In genomic region chrX:319579-320125, GRCh38 we compare ENCODE assay signal across 8 cellular contexts. TPM values are rescaled to one million over a fixed set of nuclear protein-coding genes. Genes with fewer than 3 reads are reported as not detected.
DNase-seq lines count a peak whose midpoint lies in the region; ATAC-seq and TF ChIP-seq lines count a peak whose summit lies in the region.

No MANE protein-coding gene starts in this region.

- DNase-seq in activated naive CD4-positive, alpha-beta T cell treated with anti-CD3 and anti-CD28 coated beads for 36 hours = no peak
- no peak for DNase-seq in activated naive CD4-positive, alpha-beta T cell treated with Interleukin-2 at 50 U/mL for 16 hours
- DNase-seq in chondrocyte (ENCODE audit: low spot score) = peak; percentile 92
- DNase-seq in ureter (ENCODE audit: low spot score) = peak; percentile 53
- DNase-seq in NCI-H226 = no peak

- H3K4me3 ChIP-seq in mesodermal cell (ENCODE audit: extremely low read depth, insufficient read depth, low read length, poor library complexity, severe bottlenecking) = peak overlapping the region; percentile 97

- peaks cover 21% of the 10 kb centered on the region for H3K36me3 ChIP-seq in mesodermal cell (ENCODE audit: control insufficient read depth, insufficient read depth, low read length)

- 0% methylated on average over 34 to 40 of the region's 41 CpGs for WGBS in mesodermal cell (ENCODE audit: insufficient coverage in 2 of 2), 2 experiments

- no peak overlapping the region for H3K27ac Mint-ChIP-seq in activated naive CD4-positive, alpha-beta T cell treated with anti-CD3 and anti-CD28 coated beads for 36 hours
- H3K27ac Mint-ChIP-seq in chondrocyte (ENCODE audit: unreplicated experiment) = peak overlapping the region; percentile 54

- intact Hi-C loops in activated naive CD4-positive, alpha-beta T cell treated with anti-CD3 and anti-CD28 coated beads for 36 hours (cut with micrococcal nuclease) = loop anchor here (2.0 kb wide), 1 partner anchor 37 kb away; no protein-coding TSS in a partner anchor

- H3K9me3 ChIP-seq in mesodermal cell (ENCODE audit: control insufficient read depth, low read length) = no peaks in the 10 kb centered on the region

- peaks cover 6% of the 10 kb centered on the region for H3K4me1 ChIP-seq in mesodermal cell (ENCODE audit: control insufficient read depth, insufficient read depth, low read length, poor library complexity, severe bottlenecking)

- H3K27me3 Mint-ChIP-seq in activated naive CD4-positive, alpha-beta T cell treated with anti-CD3 and anti-CD28 coated beads for 36 hours (ENCODE audit: low read depth) = no peaks in the 10 kb centered on the region
- H3K27me3 Mint-ChIP-seq in chondrocyte (ENCODE audit: low read depth) = no peaks in the 10 kb centered on the region

- no peak for TF ChIP-seq CTCF in chondrocyte (IDR thresholded peaks at IDR 0.05)

- ATAC-seq in GM21515 (IDR thresholded peaks at IDR 0.05; ENCODE audit: unreplicated experiment) (no peak), GM21367 (IDR thresholded peaks at IDR 0.05; ENCODE audit: unreplicated experiment) (no peak)

- peaks cover 18% of the 10 kb centered on the region for H3K4me1 Mint-ChIP-seq in activated naive CD4-positive, alpha-beta T cell treated with anti-CD3 and anti-CD28 coated beads for 36 hours (ENCODE audit: low read depth)
- peaks cover 25% of the 10 kb centered on the region for H3K4me1 Mint-ChIP-seq in chondrocyte (ENCODE audit: low read depth)

- no peaks in the 10 kb centered on the region for H3K36me3 Mint-ChIP-seq in activated naive CD4-positive, alpha-beta T cell treated with anti-CD3 and anti-CD28 coated beads for 36 hours (ENCODE audit: low read depth)
- H3K36me3 Mint-ChIP-seq in chondrocyte (ENCODE audit: low read depth) = no peaks in the 10 kb centered on the region

- H3K27ac ChIP-seq in mesodermal cell (ENCODE audit: low read depth, low read length, severe bottlenecking) = peak overlapping the region; percentile 81

- CTCF ChIA-PET in activated naive CD4-positive, alpha-beta T cell treated with anti-CD3 and anti-CD28 coated beads for 36 hours (lab: Charles Lee) = no interaction called here

- no peaks in the 10 kb centered on the region for H3K9me3 Mint-ChIP-seq in activated naive CD4-positive, alpha-beta T cell treated with anti-CD3 and anti-CD28 coated beads for 36 hours
- no peaks in the 10 kb centered on the region for H3K9me3 Mint-ChIP-seq in chondrocyte (ENCODE audit: low read depth)

- peak overlapping the region; percentile 81 for H3K4me3 Mint-ChIP-seq in activated naive CD4-positive, alpha-beta T cell treated with anti-CD3 and anti-CD28 coated beads for 36 hours
- peak overlapping the region; percentile 82 for H3K4me3 Mint-ChIP-seq in chondrocyte (ENCODE audit: unreplicated experiment)

RNA-seq across cellular contexts. Expression of gene GTPBP6, which starts 1.1 kb away (rescaled TPM):
- 10 to 100 TPM; 63.4 to 64.6 TPM for total RNA-seq in activated naive CD4-positive, alpha-beta T cell treated with anti-CD3 and anti-CD28 coated beads for 36 hours
- total RNA-seq in chondrocyte = 37.6 to 42.2 TPM (median 42.0 TPM) in 3 replicates
- 41.1 TPM for polyA plus RNA-seq in mesodermal cell (2013, experiment 1 of 2)
- 37.4 TPM for polyA plus RNA-seq in mesodermal cell (2013, experiment 2 of 2)
- total RNA-seq in ureter = 57.5 TPM

RNA-seq across cellular contexts. Expression of gene PLCXD1, which starts 38.5 kb away (rescaled TPM):
- total RNA-seq in activated naive CD4-positive, alpha-beta T cell treated with anti-CD3 and anti-CD28 coated beads for 36 hours = 10 to 100 TPM; 63.5 to 67.7 TPM
- total RNA-seq in chondrocyte = 6.8 to 8.0 TPM (median 7.7 TPM) in 3 replicates
- polyA plus RNA-seq in mesodermal cell (2013, experiment 1 of 2) = 38.6 TPM
- polyA plus RNA-seq in mesodermal cell (2013, experiment 2 of 2) = 29.2 TPM
- total RNA-seq in ureter = 15.1 TPM

Comparison
In these comparisons a context has a peak if more than half of its experiments do, and no peak if none do; other contexts are left out.
1. DNase-seq: peak in chondrocyte (single experiment) and ureter (single experiment); none in activated naive CD4-positive, alpha-beta T cell treated with anti-CD3 and anti-CD28 coated beads for 36 hours (single experiment), activated naive CD4-positive, alpha-beta T cell treated with Interleukin-2 at 50 U/mL for 16 hours (single experiment) and NCI-H226 (single experiment).